ENCODE assay signal across 27 cellular contexts in genomic region chr14:85038526-85038925, GRCh38.
"Had no signal": no experiment of that assay in that cellular context is flagged by ENCODE, and none has a peak within 500 bp of the region (broad histone marks: within the 10 kb centered on the region; RNA-seq: fewer than 3 reads in every experiment).

No MANE protein-coding gene starts in this region.

- H3K9me3 ChIP-seq: breast epithelium had no signal

- H3K36me3 ChIP-seq: breast epithelium, WERI-Rb-1 had no signal

- H3K27me3 ChIP-seq: breast epithelium had no signal

- H3K4me1 ChIP-seq: breast epithelium had no signal

- ATAC-seq: activated CD8-positive, alpha-beta memory T cell treated with anti-CD3 and anti-CD28 coated beads, Interleukin-2, amount 10 ng/mL, durations not matched to agents 7 days and 5 days; SK-N-SH treated with all-trans-retinoic acid at 6 μM for 48 hours had no signal

- H3K27ac ChIP-seq: breast epithelium, WERI-Rb-1 had no signal

- DNase-seq: activated CD4-positive, alpha-beta memory T cell treated with anti-CD3 and anti-CD28 coated beads, Interleukin-2, amount 10 ng/mL, durations not matched to agents 7 days and 5 days; activated CD4-positive, alpha-beta T cell treated with anti-CD3 and anti-CD28 coated beads for 1 hour; activated CD4-positive, alpha-beta T cell treated with anti-CD3 and anti-CD28 coated beads for 48 hours; activated CD4-positive, CD25-positive, alpha-beta regulatory T cell; activated CD8-positive, alpha-beta memory T cell treated with anti-CD3 and anti-CD28 coated beads for 24 hours; activated CD8-positive, alpha-beta memory T cell treated with anti-CD3 and anti-CD28 coated beads, Interleukin-2, amount 10 ng/mL, durations not matched to agents 7 days and 5 days; activated CD8-positive, alpha-beta memory T cell treated with anti-CD3 and anti-CD28 coated beads, Interleukin-2, amount 50 U/mL, for 48 hours; activated effector memory CD4-positive, alpha-beta T cell treated with Interleukin-2 at 50 U/mL for 16 hours; activated naive CD4-positive, alpha-beta T cell treated with anti-CD3 and anti-CD28 coated beads, Interleukin-2, amount 50 U/mL, for 16 hours; activated naive CD8-positive, alpha-beta T cell treated with anti-CD3 and anti-CD28 coated beads for 36 hours; activated T-cell treated with anti-CD3 and anti-CD28 coated beads, Interleukin-2, amount 50 U/mL, for 48 hours; amniotic stem cell; aorta; NCI-H1092; NCI-H1436 treated with DMSO at 0.1 percent for 48 hours; NCI-H1694 treated with DMSO at 0.1 percent for 48 hours; NCI-H2029; NCI-H345; NCI-H524 treated with DMSO at 0.1 percent for 48 hours; SHP77; SW 1271; T-helper 1 cell; T-helper 2 cell; T-helper 9 cell; WERI-Rb-1 had no signal

- H3K4me3 ChIP-seq: breast epithelium had no signal
